ENCODE assay signal across 25 cellular contexts in the genomic region with DNA sequence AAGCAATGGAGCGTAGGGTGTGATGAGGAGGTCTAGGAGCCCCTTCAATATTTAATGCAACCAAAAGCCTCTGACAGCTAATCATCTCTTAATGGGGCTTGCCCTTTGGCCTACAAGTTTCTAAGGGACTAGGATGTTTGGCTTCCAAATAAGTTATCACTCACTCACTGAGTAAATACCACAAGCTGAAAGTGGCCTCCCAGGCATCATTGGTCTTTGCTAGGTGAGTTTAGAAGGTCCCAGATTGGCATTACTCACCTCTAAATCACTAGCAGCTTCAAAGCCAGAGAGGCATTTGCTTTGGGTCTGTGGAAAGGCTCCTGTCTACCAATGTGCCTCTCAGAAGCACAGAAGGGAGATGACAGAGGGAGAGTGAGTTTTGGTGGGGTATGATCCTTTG.
"Had no signal": no experiment of that assay in that cellular context is flagged by ENCODE, and none has a peak within 500 bp of the region (broad histone marks: within the 10 kb centered on the region; RNA-seq: fewer than 3 reads in every experiment).

No MANE protein-coding gene starts in this region.

- H3K9me3 Mint-ChIP-seq: nephron; stimulated activated effector memory CD8-positive, alpha-beta T cell treated with anti-CD3 and anti-CD28 coated beads, Interleukin-12 subunit alpha, Interleukin-12 subunit beta, amount 100 ng/mL, for 72 hours; stimulated activated naive CD8-positive, alpha-beta T cell treated with anti-CD3 and anti-CD28 coated beads, Interleukin-15, Interleukin-2, amounts not matched to agents 100 ng/mL and 50 ng/mL, for 24 hours had no signal

- H3K4me3 Mint-ChIP-seq: activated CD4-positive, alpha-beta T cell treated with anti-CD3 and anti-CD28 coated beads for 36 hours; activated CD8-positive, alpha-beta memory T cell treated with anti-CD3 and anti-CD28 coated beads, Interleukin-2, amount 10 ng/mL, durations not matched to agents 7 days and 5 days; activated CD8-positive, alpha-beta T cell treated with anti-CD3 and anti-CD28 coated beads, Interleukin-2, amount 10 ng/mL, durations not matched to agents 7 days and 5 days; activated naive CD8-positive, alpha-beta T cell; activated T-cell treated with anti-CD3 and anti-CD28 coated beads, Interleukin-2, amount 50 U/mL, for 72 hours; nephron; stimulated activated effector memory CD8-positive, alpha-beta T cell treated with anti-CD3 and anti-CD28 coated beads, Interleukin-12 subunit alpha, Interleukin-12 subunit beta, amount 100 ng/mL, for 72 hours; stimulated activated naive CD8-positive, alpha-beta T cell treated with anti-CD3 and anti-CD28 coated beads, Interleukin-15, Interleukin-2, amounts not matched to agents 100 ng/mL and 50 ng/mL, for 24 hours; type B pancreatic cell had no signal

- H3K9me3 ChIP-seq: esophagus squamous epithelium, heart right ventricle, left lung, lower lobe of right lung, sigmoid colon, thoracic aorta, uterus had no signal

- H3K27ac Mint-ChIP-seq: activated CD4-positive, alpha-beta T cell treated with anti-CD3 and anti-CD28 coated beads for 36 hours; activated CD8-positive, alpha-beta memory T cell treated with anti-CD3 and anti-CD28 coated beads, Interleukin-2, amount 10 ng/mL, durations not matched to agents 7 days and 5 days; activated CD8-positive, alpha-beta T cell treated with anti-CD3 and anti-CD28 coated beads, Interleukin-2, amount 10 ng/mL, durations not matched to agents 7 days and 5 days; activated naive CD8-positive, alpha-beta T cell; activated T-cell treated with anti-CD3 and anti-CD28 coated beads, Interleukin-2, amount 50 U/mL, for 72 hours; stimulated activated effector memory CD8-positive, alpha-beta T cell treated with anti-CD3 and anti-CD28 coated beads, Interleukin-12 subunit alpha, Interleukin-12 subunit beta, amount 100 ng/mL, for 72 hours; stimulated activated naive CD8-positive, alpha-beta T cell treated with anti-CD3 and anti-CD28 coated beads, Interleukin-15, Interleukin-2, amounts not matched to agents 100 ng/mL and 50 ng/mL, for 24 hours; type B pancreatic cell had no signal

- H3K4me1 ChIP-seq: esophagus squamous epithelium, left lung, lower lobe of right lung, sigmoid colon, uterus had no signal

- H3K36me3 ChIP-seq: esophagus squamous epithelium, heart right ventricle, left lung, lower lobe of right lung, sigmoid colon, thoracic aorta, uterus had no signal

- H3K36me3 Mint-ChIP-seq: activated CD8-positive, alpha-beta memory T cell treated with anti-CD3 and anti-CD28 coated beads, Interleukin-2, amount 10 ng/mL, durations not matched to agents 7 days and 5 days; activated naive CD8-positive, alpha-beta T cell; stimulated activated effector memory CD8-positive, alpha-beta T cell treated with anti-CD3 and anti-CD28 coated beads, Interleukin-12 subunit alpha, Interleukin-12 subunit beta, amount 100 ng/mL, for 72 hours; type B pancreatic cell had no signal

- H3K4me3 ChIP-seq: esophagus squamous epithelium, heart right ventricle, left lung, lower lobe of right lung, sigmoid colon, thoracic aorta, uterus had no signal

- ATAC-seq: activated CD4-positive, alpha-beta T cell treated with anti-CD3 and anti-CD28 coated beads for 36 hours; activated CD8-positive, alpha-beta memory T cell treated with anti-CD3 and anti-CD28 coated beads, Interleukin-2, amount 10 ng/mL, durations not matched to agents 7 days and 5 days; activated CD8-positive, alpha-beta T cell treated with anti-CD3 and anti-CD28 coated beads, Interleukin-2, amount 10 ng/mL, durations not matched to agents 7 days and 5 days; activated T-cell treated with anti-CD3 and anti-CD28 coated beads, Interleukin-2, amount 50 U/mL, for 72 hours; heart right ventricle; left lung; lower lobe of right lung; stimulated activated effector memory CD8-positive, alpha-beta T cell treated with anti-CD3 and anti-CD28 coated beads, Interleukin-12 subunit alpha, Interleukin-12 subunit beta, amount 100 ng/mL, for 72 hours had no signal

- H3K27me3 Mint-ChIP-seq: activated CD8-positive, alpha-beta memory T cell treated with anti-CD3 and anti-CD28 coated beads, Interleukin-2, amount 10 ng/mL, durations not matched to agents 7 days and 5 days; type B pancreatic cell had no signal

- H3K4me1 Mint-ChIP-seq: activated CD4-positive, alpha-beta T cell treated with anti-CD3 and anti-CD28 coated beads for 36 hours; activated CD8-positive, alpha-beta memory T cell treated with anti-CD3 and anti-CD28 coated beads, Interleukin-2, amount 10 ng/mL, durations not matched to agents 7 days and 5 days; stimulated activated effector memory CD8-positive, alpha-beta T cell treated with anti-CD3 and anti-CD28 coated beads, Interleukin-12 subunit alpha, Interleukin-12 subunit beta, amount 100 ng/mL, for 72 hours had no signal

- H3K27ac ChIP-seq: esophagus squamous epithelium, heart right ventricle, left lung, lower lobe of right lung, sigmoid colon, thoracic aorta, uterus had no signal

- DNase-seq: activated CD4-positive, alpha-beta T cell treated with anti-CD3 and anti-CD28 coated beads for 36 hours; activated CD4-positive, CD25-positive, alpha-beta regulatory T cell; activated CD8-positive, alpha-beta memory T cell treated with anti-CD3 and anti-CD28 coated beads, Interleukin-2, amount 10 ng/mL, durations not matched to agents 7 days and 5 days; activated CD8-positive, alpha-beta T cell treated with anti-CD3 and anti-CD28 coated beads, Interleukin-2, amount 10 ng/mL, durations not matched to agents 7 days and 5 days; activated naive CD4-positive, alpha-beta T cell treated with Interleukin-2 at 50 U/mL for 16 hours; activated T-cell treated with anti-CD3 and anti-CD28 coated beads, Interleukin-2, amount 50 U/mL, for 72 hours; anterior cingulate cortex; esophagus squamous epithelium; foreskin melanocyte; heart right ventricle; kidney glomerular epithelial cell; left lung; lower lobe of right lung; mesendoderm; posterior cingulate gyrus; sigmoid colon; small intestine; stimulated activated CD4-positive, alpha-beta T cell treated with anti-CD3 and anti-CD28 coated beads, Interleukin-4, amount 100 ng/mL, for 24 hours; uterus had no signal

- H3K27me3 ChIP-seq: left lung, sigmoid colon, uterus had no signal
